In the genomic region with DNA sequence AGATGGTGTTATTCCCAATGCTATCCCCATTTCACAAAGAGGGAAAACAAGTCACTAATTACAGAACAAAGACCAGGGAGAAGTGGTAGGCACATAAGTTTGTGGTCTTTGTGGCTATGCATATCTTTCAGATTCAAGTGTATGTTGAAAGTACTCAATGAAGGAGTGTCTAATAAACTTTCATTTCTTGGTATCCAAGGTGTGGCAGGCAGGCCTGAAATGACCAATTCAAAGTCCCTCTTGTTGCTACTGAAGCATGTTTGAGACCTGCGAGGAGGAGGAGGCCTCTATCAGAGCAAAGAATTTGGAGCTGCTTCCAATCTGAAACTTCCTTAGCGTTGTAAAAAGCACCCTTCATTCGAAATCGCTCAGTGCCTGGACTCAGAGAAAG, we compare ENCODE assay signal across 11 cellular contexts.
DNase-seq lines count a peak whose midpoint lies in the region; ATAC-seq and TF ChIP-seq lines count a peak whose summit lies in the region.
"Had no signal": no experiment of that assay in that cellular context is flagged by ENCODE, and none has a peak within 500 bp of the region (broad histone marks: within the 10 kb centered on the region; RNA-seq: fewer than 3 reads in every experiment).

No MANE protein-coding gene starts in this region.

- no peak for ATAC-seq in HG03571 (IDR thresholded peaks at IDR 0.05; ENCODE audit: unreplicated experiment)
- ATAC-seq: naive thymus-derived CD4-positive, alpha-beta T cell had no signal

- H3K4me3 ChIP-seq in mesendoderm (ENCODE audit: low read length): no peak overlapping the region

- H3K4me3 Mint-ChIP-seq in brain: peak overlapping the region; percentile 67 to 80 (median 73)

- H3K27me3 Mint-ChIP-seq in brain: peaks cover 3% of the 10 kb centered on the region

- H2AK5ac ChIP-seq in mesendoderm (ENCODE audit: low read length): no peak overlapping the region

- peaks cover 35% of the 10 kb centered on the region for H3K4me1 ChIP-seq in mesendoderm (ENCODE audit: control insufficient read depth, low read depth, low read length)

- peak overlapping the region; percentile 83 for H3K56ac ChIP-seq in mesendoderm (ENCODE audit: low read length)

- no CpG with 5 or more reads among the region's 4 CpGs for WGBS in mesendoderm (ENCODE audit: extremely low coverage, insufficient coverage, low lambda C conversion rate)

- no peaks in the 10 kb centered on the region for H3K36me3 ChIP-seq in mesendoderm (ENCODE audit: control insufficient read depth, insufficient read depth, low read length)

- no peaks in the 10 kb centered on the region for H3K36me3 Mint-ChIP-seq in brain

- no peaks in the 10 kb centered on the region for H3K9me3 Mint-ChIP-seq in brain

- H2BK15ac ChIP-seq in mesendoderm (replicated peaks; ENCODE audit: low read depth): no peak overlapping the region

- H2BK120ac ChIP-seq in mesendoderm (ENCODE audit: low read depth, low read length): no peak overlapping the region

- peak overlapping the region; percentile 80 for H2BK5ac ChIP-seq in mesendoderm (ENCODE audit: low read length)

- no peaks in the 10 kb centered on the region for H3K27me3 ChIP-seq in mesendoderm (ENCODE audit: insufficient read depth, low read length, poor library complexity)

- peaks cover 100% of the 10 kb centered on the region for H3K4me1 Mint-ChIP-seq in brain

- no peak overlapping the region for H3K4ac ChIP-seq in mesendoderm (ENCODE audit: low read depth, low read length)

- DNase-seq in DMS79 treated with DMSO at 0.1 percent for 48 hours (lab: John Stamatoyannopoulos, UW) (peak; percentile 75), DMS79 (lab: John Stamatoyannopoulos, UW) (no peak), mesendoderm (peak; percentile 23), NOMO-1 treated with DMSO at 0.1 percent for 48 hours (lab: John Stamatoyannopoulos, UW; ENCODE audit: unreplicated experiment) (no peak), 8988T (no peak)
- DNase-seq: naive thymus-derived CD4-positive, alpha-beta T cell; T-helper 9 cell had no signal

- peak overlapping the region; percentile 4 for H3K4me2 ChIP-seq in mesendoderm (ENCODE audit: low read length)

- H3K79me2 ChIP-seq in mesendoderm (ENCODE audit: control insufficient read depth, insufficient read depth, low read length): no peaks in the 10 kb centered on the region

- TF ChIP-seq CTCF in brain (conservative IDR thresholded peaks at IDR 0.05): no peak

- peak overlapping the region; percentile 9 for H3K9ac ChIP-seq in mesendoderm (ENCODE audit: low read length)

- peak overlapping the region; percentile 94 to 99 (median 95) for H3K27ac Mint-ChIP-seq in brain

- no peaks in the 10 kb centered on the region for H3K79me1 ChIP-seq in mesendoderm (ENCODE audit: low read length)

- H3K18ac ChIP-seq in mesendoderm (ENCODE audit: low read length): peak overlapping the region; percentile 20

- no peak overlapping the region for H4K8ac ChIP-seq in mesendoderm (ENCODE audit: low read depth, low read length)

- peak overlapping the region; percentile 48 for H3K27ac ChIP-seq in mesendoderm (ENCODE audit: low read depth, low read length)
- peak overlapping the region; percentile 30 for H3K27ac ChIP-seq in temporal lobe (ENCODE audit: low read depth, low read length)
- H3K27ac ChIP-seq: 22Rv1 had no signal

- H3K23ac ChIP-seq in mesendoderm (ENCODE audit: low read length): no peak overlapping the region

- peak overlapping the region; percentile 56 for H4K5ac ChIP-seq in mesendoderm (ENCODE audit: low read length)

Comparison
In these comparisons a context has a peak if more than half of its experiments do, and no peak if none do; other contexts are left out.
1. DNase-seq: peak in DMS79 treated with DMSO at 0.1 percent for 48 hours (single experiment) and mesendoderm (single experiment); none in DMS79 (single experiment), NOMO-1 treated with DMSO at 0.1 percent for 48 hours (single experiment) and 8988T (single experiment).